In the genomic region with DNA sequence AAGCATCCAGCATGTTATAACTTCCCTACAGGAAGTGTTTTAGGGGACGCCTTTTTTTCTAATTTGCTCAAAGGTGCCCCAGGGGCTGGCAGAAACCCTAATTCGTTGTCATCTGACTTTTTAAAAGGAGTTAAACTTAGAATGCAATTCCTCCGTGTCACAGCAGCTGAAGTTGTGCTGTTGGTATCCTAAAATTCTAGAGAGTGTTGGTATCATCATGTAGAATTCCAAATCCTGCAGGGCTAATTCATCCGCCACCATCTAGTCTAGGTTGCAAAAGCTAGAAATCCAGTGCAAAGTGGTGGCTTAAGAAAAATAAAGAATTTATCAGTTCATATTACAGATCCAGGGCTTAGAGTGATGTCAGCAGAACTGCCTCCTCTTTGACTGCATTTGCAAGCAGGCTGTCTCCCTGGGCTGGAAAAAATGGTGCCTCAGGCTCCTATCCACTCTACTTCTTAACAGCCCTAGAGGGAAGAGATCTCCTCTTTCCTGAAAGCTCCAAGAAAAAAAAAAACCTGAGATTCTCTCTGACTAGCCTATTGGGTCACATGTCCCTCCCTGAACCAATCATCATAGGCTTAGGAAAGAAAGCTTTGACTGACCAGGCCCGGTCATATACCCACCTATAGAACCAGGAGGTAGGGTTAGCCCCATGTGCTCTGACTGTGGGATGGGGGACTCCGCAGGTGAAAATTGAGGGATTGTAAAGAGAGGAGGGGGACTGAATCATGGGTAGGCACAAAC, we compare ENCODE assay signal across 9 cellular contexts.
A peak's percentile ranks its signal among the peaks of the same experiment; 100 is the strongest.
DNase-seq lines count a peak whose midpoint lies in the region; ATAC-seq, FAIRE-seq and TF ChIP-seq lines count a peak whose summit lies in the region.
"Had no signal": no experiment of that assay in that cellular context is flagged by ENCODE, and none has a peak within 500 bp of the region (broad histone marks: within the 10 kb centered on the region; RNA-seq: fewer than 3 reads in every experiment).

No MANE protein-coding gene starts in this region.

- H3K4me1 ChIP-seq in keratinocyte (ENCODE audit: control insufficient read depth, extremely low read depth, insufficient read depth, low read length), result peaks cover 14% of the 10 kb centered on the region

- ATAC-seq in WTC11, result peak; percentile 80
- ATAC-seq in GM18867 (IDR thresholded peaks at IDR 0.05; ENCODE audit: unreplicated experiment), result no peak

- peak overlapping the region in 2 of 3 experiments; percentile 50 to 53 for H3K4me3 ChIP-seq in keratinocyte (ENCODE audit: control insufficient read depth in 2 of 3, extremely low read depth in 1 of 3, insufficient read depth in 2 of 3, low read depth in 1 of 3, low read length in 3 of 3)
- H3K4me3 ChIP-seq: gastroesophageal sphincter had no signal

- no peaks in the 10 kb centered on the region for H3K79me2 ChIP-seq in keratinocyte (ENCODE audit: control insufficient read depth, insufficient read depth, low read length)

- H3K9ac ChIP-seq in keratinocyte (ENCODE audit: control insufficient read depth, extremely low read depth, insufficient read depth, low read length), result peak overlapping the region; percentile 29

- H4K20me1 ChIP-seq in keratinocyte (ENCODE audit: control insufficient read depth, extremely low read depth, insufficient read depth, low read length), result no peaks in the 10 kb centered on the region

- TF ChIP-seq CTCF in GM13977 (IDR thresholded peaks at IDR 0.05; ENCODE audit: extremely low read depth, insufficient read depth, missing control alignments), result peak; percentile 49
- TF ChIP-seq CTCF in WTC11 (IDR thresholded peaks at IDR 0.05), result 0 out of 2 replicates have a peak, but pooled peaks have one; percentile 19
- peak in 1 of 3 experiments; percentile 41 for TF ChIP-seq CTCF in keratinocyte (optimal IDR thresholded peaks at IDR 0.05 in 1 of 3, IDR thresholded peaks at IDR 0.05 in 1 of 3, conservative IDR thresholded peaks at IDR 0.05 in 1 of 3; ENCODE audit: extremely low read depth in 1 of 3, insufficient read depth in 2 of 3, low read length in 3 of 3)

- H3K36me3 Mint-ChIP-seq in WTC11, result peaks cover 14% of the 10 kb centered on the region

- FAIRE-seq in keratinocyte (lab: Jason Lieb, UNC), result no peak

- no peaks in the 10 kb centered on the region for H3K36me3 ChIP-seq in keratinocyte (ENCODE audit: control insufficient read depth in 2 of 2, extremely low read depth in 1 of 2, insufficient read depth in 2 of 2, low read length in 2 of 2)
- H3K36me3 ChIP-seq: gastroesophageal sphincter had no signal

- H3K4me3 Mint-ChIP-seq in WTC11, result no peak overlapping the region

- peak overlapping the region; percentile 83 for H3K4me2 ChIP-seq in keratinocyte (ENCODE audit: control insufficient read depth, extremely low read depth, insufficient read depth, low read depth, low read length)

- H3K9me3 Mint-ChIP-seq in WTC11, result peaks cover 10% of the 10 kb centered on the region

- CTCF ChIA-PET in WTC11 (lab: Charles Lee), result interaction anchor here (0.9 to 2.5 kb wide), 7 partner anchors 38 to 248 kb away, joined by 3 to 13 read pairs (median 4); a partner anchor contains a TSS

- POLR2A ChIA-PET in WTC11 (lab: Charles Lee), result no interaction called here

- H3K27me3 ChIP-seq in keratinocyte (ENCODE audit: control insufficient read depth, extremely low read depth, insufficient read depth, low read length), result no peaks in the 10 kb centered on the region
- H3K27me3 ChIP-seq: gastroesophageal sphincter had no signal

- peaks cover 2% of the 10 kb centered on the region for H3K9me1 ChIP-seq in keratinocyte (ENCODE audit: control insufficient read depth, extremely low read depth, insufficient read depth, low read length)

- dilution Hi-C loops in keratinocyte (cut with MboI; ENCODE audit: extremely low pct_ligation_motif_present, low sequenced_read_pairs), result no loop called here

- H3K27ac ChIP-seq in keratinocyte (ENCODE audit: control insufficient read depth, insufficient read depth, low read length), result peak overlapping the region; percentile 24

- H2AFZ ChIP-seq in keratinocyte (ENCODE audit: control insufficient read depth, low read length), result peak overlapping the region; percentile 42

- peaks cover 9% of the 10 kb centered on the region for H3K4me1 Mint-ChIP-seq in WTC11

- H3K27ac Mint-ChIP-seq in WTC11, result peak overlapping the region; percentile 74

- no peaks in the 10 kb centered on the region for H3K9me3 ChIP-seq in keratinocyte (ENCODE audit: control insufficient read depth, low read depth, low read length)
- H3K9me3 ChIP-seq: gastroesophageal sphincter had no signal

- DNase-seq in AG20443 (ENCODE audit: low spot score) (peak; percentile 12), GM13977 (ENCODE audit: low spot score) (no peak), WTC11 (ENCODE audit: low spot score) (no peak), keratinocyte (ENCODE audit: low read depth, low spot score) (no peak), cortex of kidney (lab: John Stamatoyannopoulos, UW) (no peak), putamen (ENCODE audit: low spot score) (no peak)
- DNase-seq in stimulated activated CD4-positive, alpha-beta T cell treated with anti-CD3 and anti-CD28 coated beads, Interleukin-4, amount 100 ng/mL, for 1 hour, result no peak

- no peaks in the 10 kb centered on the region for H3K27me3 Mint-ChIP-seq in WTC11 (ENCODE audit: low read depth)

- in situ Hi-C loops in GM13977 (cut with MboI; ENCODE audit: low pct_unique_long_range_greater_than_20kb, low sequenced_read_pairs, unreplicated experiment), result loop anchor here (5.0 kb wide), 1 partner anchor 88 kb away; no protein-coding TSS in a partner anchor

TF ChIP-seq in WTC11, 78 proteins besides CTCF, POLR2A, EP300 and RAD21:
- TF ChIP-seq, protein P1, sequence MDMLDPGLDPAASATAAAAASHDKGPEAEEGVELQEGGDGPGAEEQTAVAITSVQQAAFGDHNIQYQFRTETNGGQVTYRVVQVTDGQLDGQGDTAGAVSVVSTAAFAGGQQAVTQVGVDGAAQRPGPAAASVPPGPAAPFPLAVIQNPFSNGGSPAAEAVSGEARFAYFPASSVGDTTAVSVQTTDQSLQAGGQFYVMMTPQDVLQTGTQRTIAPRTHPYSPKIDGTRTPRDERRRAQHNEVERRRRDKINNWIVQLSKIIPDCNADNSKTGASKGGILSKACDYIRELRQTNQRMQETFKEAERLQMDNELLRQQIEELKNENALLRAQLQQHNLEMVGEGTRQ (CRISPR knock-in tag; IDR thresholded peaks at IDR 0.05), result peak; percentile 78
- TF ChIP-seq, protein P2, sequence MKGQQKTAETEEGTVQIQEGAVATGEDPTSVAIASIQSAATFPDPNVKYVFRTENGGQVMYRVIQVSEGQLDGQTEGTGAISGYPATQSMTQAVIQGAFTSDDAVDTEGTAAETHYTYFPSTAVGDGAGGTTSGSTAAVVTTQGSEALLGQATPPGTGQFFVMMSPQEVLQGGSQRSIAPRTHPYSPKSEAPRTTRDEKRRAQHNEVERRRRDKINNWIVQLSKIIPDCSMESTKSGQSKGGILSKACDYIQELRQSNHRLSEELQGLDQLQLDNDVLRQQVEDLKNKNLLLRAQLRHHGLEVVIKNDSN (CRISPR knock-in tag; IDR thresholded peaks at IDR 0.05), result peak; percentile 61
- TF ChIP-seq, protein P3, sequence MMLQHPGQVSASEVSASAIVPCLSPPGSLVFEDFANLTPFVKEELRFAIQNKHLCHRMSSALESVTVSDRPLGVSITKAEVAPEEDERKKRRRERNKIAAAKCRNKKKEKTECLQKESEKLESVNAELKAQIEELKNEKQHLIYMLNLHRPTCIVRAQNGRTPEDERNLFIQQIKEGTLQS (CRISPR knock-in tag; conservative IDR thresholded peaks at IDR 0.05), result no peak
TF ChIP-seq in WTC11: peak in this region for 2.
